8 cellular contexts compared by ENCODE assay signal in the genomic region with DNA sequence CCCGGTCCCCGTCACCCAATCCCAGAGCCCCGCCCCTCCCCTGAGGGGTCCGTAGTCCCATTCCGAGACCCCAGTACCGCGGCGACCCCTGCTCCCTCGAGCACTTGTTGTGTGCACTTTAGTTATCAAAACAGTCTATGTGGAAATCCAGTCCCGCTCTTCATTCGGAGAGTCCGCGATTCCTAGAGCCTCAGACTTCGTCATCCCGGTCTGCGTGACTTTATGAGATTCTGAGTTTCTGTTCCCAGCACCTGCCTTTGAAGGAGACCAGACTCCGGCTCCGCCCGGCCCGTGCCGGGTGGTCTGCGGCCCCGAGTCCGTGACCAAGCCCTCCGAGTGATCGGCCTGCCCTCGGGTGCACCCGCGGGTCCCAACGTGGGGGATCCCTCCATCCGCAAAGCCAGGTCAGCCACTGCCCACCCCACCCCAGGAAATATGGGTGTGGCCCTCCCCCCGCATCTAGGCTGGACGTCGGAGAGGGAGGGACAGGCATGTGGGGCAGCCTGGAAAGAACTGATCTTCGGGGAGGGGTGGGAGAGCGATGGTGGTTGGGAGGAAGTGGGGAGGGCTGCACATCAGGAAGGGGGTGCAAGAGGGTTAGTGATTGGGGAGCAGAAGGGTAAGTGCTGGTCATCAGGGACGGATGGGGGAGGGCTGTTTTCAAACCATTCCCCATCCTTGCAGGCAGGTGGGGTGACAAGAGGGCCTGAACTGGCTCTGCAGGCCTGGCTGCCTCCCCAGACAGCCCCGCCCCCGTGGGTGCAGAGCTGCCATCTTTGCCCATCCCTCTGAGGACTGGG. TPM values are rescaled to one million over a fixed set of nuclear protein-coding genes. Genes with fewer than 3 reads are reported as not detected.
DNase-seq lines count a peak whose midpoint lies in the region; ATAC-seq and TF ChIP-seq lines count a peak whose summit lies in the region.

No MANE protein-coding gene starts in this region.

- peaks cover 54% of the 10 kb centered on the region for H3K36me3 Mint-ChIP-seq in activated CD4-positive, alpha-beta T cell treated with anti-CD3 and anti-CD28 coated beads, Interleukin-2, amount 10 ng/mL, durations not matched to agents 24 days and 14 days (ENCODE audit: low read depth)

- no peak for TF ChIP-seq POLR2A in right lobe of liver (IDR thresholded peaks at IDR 0.05)

- H3K9me3 Mint-ChIP-seq in activated CD4-positive, alpha-beta T cell treated with anti-CD3 and anti-CD28 coated beads, Interleukin-2, amount 10 ng/mL, durations not matched to agents 24 days and 14 days, result no peaks in the 10 kb centered on the region

- H3K36me3 ChIP-seq in duodenal mucosa (ENCODE audit: control insufficient read depth in 1 of 2, insufficient read depth in 2 of 2, low read length in 2 of 2) (peaks cover 24 to 33% of the 10 kb centered on the region in 2 donors), right lobe of liver (peaks cover 5 to 25% (median 18%) of the 10 kb centered on the region in 4 donors)

- H3K27me3 Mint-ChIP-seq in activated CD4-positive, alpha-beta T cell treated with anti-CD3 and anti-CD28 coated beads, Interleukin-2, amount 10 ng/mL, durations not matched to agents 24 days and 14 days, result no peaks in the 10 kb centered on the region

- H3K4me3 ChIP-seq in GM12864 (ENCODE audit: low read depth, low read length) (peak overlapping the region; percentile 76), duodenal mucosa (ENCODE audit: low read depth in 1 of 2, low read length in 2 of 2) (peak overlapping the region; percentile 94 to 95), right lobe of liver (peak overlapping the region; percentile 89 to 93 (median 92))

- peak overlapping the region; percentile 92 to 96 for H3K9ac ChIP-seq in duodenal mucosa (ENCODE audit: low read depth in 1 of 2, low read length in 2 of 2)

- H3K27ac ChIP-seq in duodenal mucosa (ENCODE audit: low read depth, low read length) (peak overlapping the region; percentile 88), right lobe of liver (peak overlapping the region; percentile 87 to 93 (median 90))

- ATAC-seq in HG02610 (IDR thresholded peaks at IDR 0.05; ENCODE audit: unreplicated experiment) (peak; percentile 22), right lobe of liver (peak; percentile 23 to 35 (median 28)), GM21526 (IDR thresholded peaks at IDR 0.05; ENCODE audit: low FRiP score, unreplicated experiment) (no peak)

- H3K27me3 ChIP-seq in duodenal mucosa (ENCODE audit: control insufficient read depth in 1 of 2, insufficient read depth in 2 of 2, low read length in 2 of 2) (no peaks in the 10 kb centered on the region), right lobe of liver (no peaks in the 10 kb centered on the region)

- peaks cover 38% of the 10 kb centered on the region for H3K4me1 Mint-ChIP-seq in activated CD4-positive, alpha-beta T cell treated with anti-CD3 and anti-CD28 coated beads, Interleukin-2, amount 10 ng/mL, durations not matched to agents 24 days and 14 days

- WGBS in right lobe of liver (ENCODE audit: insufficient coverage, low coverage, low lambda C conversion rate, missing lambda C conversion rate), result 1% methylated on average over 27 of the region's 39 CpGs

- intact Hi-C loops in activated CD4-positive, alpha-beta T cell treated with anti-CD3 and anti-CD28 coated beads, Interleukin-2, amount 10 ng/mL, durations not matched to agents 24 days and 14 days (cut with micrococcal nuclease), result loop anchor here (1.0 to 5.0 kb wide), 3 partner anchors 28 to 325 kb away; partner anchors contain the start of genes SH2D3C, SLC2A8 and ZNF79
- intact Hi-C loops in right lobe of liver (cut with DNase I), result no loop called here

- TF ChIP-seq CTCF in GM12864 (IDR thresholded peaks at IDR 0.05; ENCODE audit: low read depth, low read length, missing control alignments) (no peak), right lobe of liver (IDR thresholded peaks at IDR 0.05) (no peak)

- peak overlapping the region; percentile 98 for H3K27ac Mint-ChIP-seq in activated CD4-positive, alpha-beta T cell treated with anti-CD3 and anti-CD28 coated beads, Interleukin-2, amount 10 ng/mL, durations not matched to agents 24 days and 14 days

- peaks cover 28 to 41% of the 10 kb centered on the region in 2 donors for H3K4me1 ChIP-seq in duodenal mucosa (ENCODE audit: control insufficient read depth in 1 of 2, insufficient read depth in 2 of 2, low read length in 2 of 2)
- H3K4me1 ChIP-seq in right lobe of liver, result peaks cover 0 to 43% (median 13%) of the 10 kb centered on the region in 4 donors

- DNase-seq in GM12864 (ENCODE audit: low read depth), result no peak
- DNase-seq in NCI-H2196 (lab: John Stamatoyannopoulos, UW; ENCODE audit: unreplicated experiment), result peak; percentile 69
- peak; percentile 84 for DNase-seq in activated CD4-positive, alpha-beta T cell treated with anti-CD3 and anti-CD28 coated beads, Interleukin-2, amount 10 ng/mL, durations not matched to agents 24 days and 14 days
- DNase-seq in right lobe of liver, result peak; percentile 54 to 68 (median 57)
- peak in 2 of 3 donors; percentile 40 to 48 for DNase-seq in stimulated activated CD4-positive, alpha-beta T cell treated with anti-CD3 and anti-CD28 coated beads, TNF-alpha, amount 100 ng/mL, for 48 hours (ENCODE audit: low read depth in 3 of 3)

- H3K9me3 ChIP-seq in duodenal mucosa (ENCODE audit: control insufficient read depth in 1 of 2, low read length in 2 of 2), result no peaks in the 10 kb centered on the region
- H3K9me3 ChIP-seq in right lobe of liver, result no peaks in the 10 kb centered on the region

- H3K4me3 Mint-ChIP-seq in activated CD4-positive, alpha-beta T cell treated with anti-CD3 and anti-CD28 coated beads, Interleukin-2, amount 10 ng/mL, durations not matched to agents 24 days and 14 days, result peak overlapping the region; percentile 98

RNA-seq across cellular contexts. Expression of gene LRSAM1, which starts 0.6 kb away (rescaled TPM):
- 24.6 and 26.4 TPM in 2 replicates for total RNA-seq in activated CD4-positive, alpha-beta T cell treated with anti-CD3 and anti-CD28 coated beads, Interleukin-2, amount 10 ng/mL, durations not matched to agents 24 days and 14 days
- 10 to 100 TPM in 5 of 6 experiments, 1 to 10 TPM in 1; 9.4 to 13.3 (median 12.1) TPM for total RNA-seq in right lobe of liver

RNA-seq across cellular contexts. Expression of gene RPL12, which starts 0.7 kb away (rescaled TPM):
- total RNA-seq in activated CD4-positive, alpha-beta T cell treated with anti-CD3 and anti-CD28 coated beads, Interleukin-2, amount 10 ng/mL, durations not matched to agents 24 days and 14 days, result 1,245 and 1,252 TPM in 2 replicates
- total RNA-seq in right lobe of liver, result 100 to 1,000 TPM; 271 to 907 (median 364) TPM

RNA-seq across cellular contexts. Expression of gene ZNF79, which starts 27.7 kb away (rescaled TPM):
- total RNA-seq in activated CD4-positive, alpha-beta T cell treated with anti-CD3 and anti-CD28 coated beads, Interleukin-2, amount 10 ng/mL, durations not matched to agents 24 days and 14 days, result 17.2 and 17.3 TPM in 2 replicates
- 1 to 10 TPM; 2.5 to 4.6 (median 3.5) TPM for total RNA-seq in right lobe of liver

RNA-seq across cellular contexts. Expression of gene SLC2A8, which starts 54.9 kb away (rescaled TPM):
- 3.9 and 5.8 TPM in 2 replicates for total RNA-seq in activated CD4-positive, alpha-beta T cell treated with anti-CD3 and anti-CD28 coated beads, Interleukin-2, amount 10 ng/mL, durations not matched to agents 24 days and 14 days
- total RNA-seq in right lobe of liver, result 10 to 100 TPM; 16.2 to 25.0 (median 18.8) TPM
